ENCODE assay signal across 9 cellular contexts in the genomic region with DNA sequence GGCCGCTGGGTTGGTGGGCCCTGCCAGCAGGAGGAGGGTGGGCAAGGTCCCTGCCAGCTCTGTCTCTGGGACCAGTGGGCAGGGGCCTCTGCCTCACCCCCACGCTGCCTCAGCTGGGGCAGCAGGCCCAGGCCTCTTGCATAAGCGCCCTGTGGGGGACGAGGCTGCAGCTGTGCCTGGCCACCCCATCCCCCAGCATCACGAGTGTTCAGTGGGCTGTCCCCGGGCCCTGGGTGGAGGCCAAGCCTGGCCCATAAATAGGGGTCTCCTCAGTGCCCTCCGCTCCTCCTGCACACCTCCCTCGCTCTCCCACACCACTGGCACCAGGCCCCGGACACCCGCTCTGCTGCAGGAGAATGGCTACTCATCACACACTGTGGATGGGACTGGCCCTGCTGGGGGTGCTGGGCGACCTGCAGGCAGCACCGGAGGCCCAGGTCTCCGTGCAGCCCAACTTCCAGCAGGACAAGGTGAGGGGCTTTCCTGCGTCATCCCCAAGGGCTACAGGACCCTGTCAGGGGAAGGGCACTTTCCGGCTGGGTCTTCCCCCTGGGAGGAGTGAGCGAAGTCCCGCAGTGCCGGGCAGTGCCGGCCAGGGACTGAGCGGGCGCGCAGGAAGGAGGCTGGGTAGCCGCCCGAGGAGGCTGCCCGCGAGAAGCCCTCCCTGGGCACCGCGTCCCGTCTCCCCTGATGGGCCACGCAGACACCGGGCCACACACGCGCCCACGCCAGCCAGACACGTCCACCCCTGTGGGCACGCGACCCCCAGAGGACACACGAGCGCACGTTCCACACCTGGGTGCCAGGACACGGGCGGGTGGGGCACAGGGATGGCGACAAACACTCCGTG. TPM values are rescaled to one million over a fixed set of nuclear protein-coding genes. Genes with fewer than 3 reads are reported as not detected.
DNase-seq lines count a peak whose midpoint lies in the region; ATAC-seq and TF ChIP-seq lines count a peak whose summit lies in the region.
"Had no signal": no experiment of that assay in that cellular context is flagged by ENCODE, and none has a peak within 500 bp of the region (broad histone marks: within the 10 kb centered on the region; RNA-seq: fewer than 3 reads in every experiment).

Gene PTGDS, plus strand, starts transcription at position 282 of the 850 bp plus-strand sequence. Its CDS starts 75 bp downstream, at position 357.

- H3K9me3 ChIP-seq in heart left ventricle = no peaks in the 10 kb centered on the region

- TF ChIP-seq POLR2A in heart left ventricle (IDR thresholded peaks at IDR 0.05) = no peak

- H3K4me1 Mint-ChIP-seq in activated T-helper 17 cell treated with anti-CD3 and anti-CD28 coated beads, Interleukin-2, amount 50 U/mL, for 72 hours = no peaks in the 10 kb centered on the region
- H3K4me1 Mint-ChIP-seq in activated CD8-positive, alpha-beta T cell treated with anti-CD3 and anti-CD28 coated beads for 36 hours (ENCODE audit: low read depth) = peaks cover 20% of the 10 kb centered on the region

- no peaks in the 10 kb centered on the region for H3K9me3 Mint-ChIP-seq in activated T-helper 17 cell treated with anti-CD3 and anti-CD28 coated beads, Interleukin-2, amount 50 U/mL, for 72 hours
- H3K9me3 Mint-ChIP-seq in activated CD8-positive, alpha-beta T cell treated with anti-CD3 and anti-CD28 coated beads for 36 hours = no peaks in the 10 kb centered on the region

- CTCF ChIA-PET in activated CD8-positive, alpha-beta T cell treated with anti-CD3 and anti-CD28 coated beads for 36 hours (lab: Charles Lee) = interaction anchor here (0.9 to 4.5 kb wide), 5 partner anchors 11 to 189 kb away, joined by 3 to 24 read pairs (median 7); no protein-coding TSS in a partner anchor

- no peaks in the 10 kb centered on the region for H3K36me3 Mint-ChIP-seq in activated T-helper 17 cell treated with anti-CD3 and anti-CD28 coated beads, Interleukin-2, amount 50 U/mL, for 72 hours (ENCODE audit: low read depth)
- H3K36me3 Mint-ChIP-seq in activated CD8-positive, alpha-beta T cell treated with anti-CD3 and anti-CD28 coated beads for 36 hours (ENCODE audit: low read depth) = no peaks in the 10 kb centered on the region

- no peaks in the 10 kb centered on the region for H3K27me3 Mint-ChIP-seq in activated T-helper 17 cell treated with anti-CD3 and anti-CD28 coated beads, Interleukin-2, amount 50 U/mL, for 72 hours
- no peaks in the 10 kb centered on the region for H3K27me3 Mint-ChIP-seq in activated CD8-positive, alpha-beta T cell treated with anti-CD3 and anti-CD28 coated beads for 36 hours

- no peak within 1 kb of the TSS for H3K27ac Mint-ChIP-seq in activated T-helper 17 cell treated with anti-CD3 and anti-CD28 coated beads, Interleukin-2, amount 50 U/mL, for 72 hours
- no peak within 1 kb of the TSS for H3K27ac Mint-ChIP-seq in activated CD8-positive, alpha-beta T cell treated with anti-CD3 and anti-CD28 coated beads for 36 hours

- ATAC-seq in activated T-helper 17 cell treated with anti-CD3 and anti-CD28 coated beads, Interleukin-2, amount 50 U/mL, for 72 hours (replicated peaks) = no peak
- ATAC-seq in heart left ventricle = peak; percentile 34 to 67 (median 53)
- ATAC-seq in omental fat pad (ENCODE audit: low FRiP score) = no peak
- ATAC-seq in activated CD8-positive, alpha-beta T cell treated with anti-CD3 and anti-CD28 coated beads for 36 hours = no peak

- TF ChIP-seq CTCF in heart left ventricle (IDR thresholded peaks at IDR 0.05) = no peak
- no peak for TF ChIP-seq CTCF in omental fat pad (IDR thresholded peaks at IDR 0.05)
- no peak for TF ChIP-seq CTCF in activated CD8-positive, alpha-beta T cell treated with anti-CD3 and anti-CD28 coated beads for 36 hours (IDR thresholded peaks at IDR 0.05)

- WGBS in heart left ventricle, 4 donors = 15 to 30% (median 21%) methylated on average over 11 to 44 of the region's 44 CpGs

- peak within 1 kb of the TSS; percentile 37 to 73 (median 62) for H3K4me3 ChIP-seq in heart left ventricle

- no peaks in the 10 kb centered on the region for H3K36me3 ChIP-seq in heart left ventricle

- intact Hi-C loops in heart left ventricle (cut with DNase I) = loop anchor here in 3 of 10 donors (1.0 to 2.0 kb wide), 3 partner anchors 27 to 28 kb away; no protein-coding TSS in a partner anchor
- intact Hi-C loops in activated CD8-positive, alpha-beta T cell treated with anti-CD3 and anti-CD28 coated beads for 36 hours (cut with micrococcal nuclease) = no loop called here

- H3K4me3 Mint-ChIP-seq in activated T-helper 17 cell treated with anti-CD3 and anti-CD28 coated beads, Interleukin-2, amount 50 U/mL, for 72 hours = peak within 1 kb of the TSS; percentile 56
- no peak within 1 kb of the TSS for H3K4me3 Mint-ChIP-seq in activated CD8-positive, alpha-beta T cell treated with anti-CD3 and anti-CD28 coated beads for 36 hours

- H3K4me1 ChIP-seq in heart left ventricle = peaks cover 10 to 90% (median 61%) of the 10 kb centered on the region in 12 donors

- POLR2A ChIA-PET in activated CD8-positive, alpha-beta T cell treated with anti-CD3 and anti-CD28 coated beads for 36 hours (lab: Charles Lee) = interaction anchor here (1.2 to 1.3 kb wide), 2 partner anchors 13 to 47 kb away, joined by 3 to 5 read pairs; no protein-coding TSS in a partner anchor

- DNase-seq in AG08396 (ENCODE audit: low spot score) (peak; percentile 52), heart left ventricle (peak; percentile 77 to 93 (median 86)), omental fat pad (ENCODE audit: low spot score) (no peak), Kasumi-1 (lab: John Stamatoyannopoulos, UW) (no peak), T1000 (lab: John Stamatoyannopoulos, UW) (no peak)
- no peak for DNase-seq in activated CD8-positive, alpha-beta T cell treated with anti-CD3 and anti-CD28 coated beads for 36 hours
- DNase-seq in stimulated activated naive CD4-positive, alpha-beta T cell treated with Interleukin-2 at 50 U/mL for 16 hours (lab: John Stamatoyannopoulos, UW) = no peak

- peak within 1 kb of the TSS; percentile 57 to 98 (median 88) for H3K27ac ChIP-seq in heart left ventricle
- H3K27ac ChIP-seq: HL-60 had no signal

- H3K27me3 ChIP-seq in heart left ventricle = peaks cover 0 to 9% (median 0%) of the 10 kb centered on the region in 9 donors

RNA-seq across cellular contexts. Expression of gene PTGDS, which starts in this region (rescaled TPM):
- 1 to 10 TPM in 1 of 2 donors, not detected in 1; 1.3 TPM for total RNA-seq in activated T-helper 17 cell treated with anti-CD3 and anti-CD28 coated beads, Interleukin-2, amount 50 U/mL, for 72 hours
- total RNA-seq in heart left ventricle (1,000 to 10,000 TPM; 1,152 to 4,769 (median 3,109) TPM), omental fat pad (100 to 1,000 TPM in 2 of 4 donors, 10 to 100 TPM in 2; 76.9 to 173 (median 118) TPM)
- polyA plus RNA-seq in heart left ventricle = 1,000 to 10,000 TPM; 2,982 to 5,295 TPM
- not detected for total RNA-seq in activated CD8-positive, alpha-beta T cell treated with anti-CD3 and anti-CD28 coated beads for 36 hours

Comparison
In these comparisons a context has a peak if more than half of its experiments do, and no peak if none do; other contexts are left out.
1. RNA of gene PTGDS (total RNA-seq): 1,152 to 4,769 TPM in heart left ventricle and 76.9 to 173 TPM in omental fat pad; 1.3 TPM in activated T-helper 17 cell treated with anti-CD3 and anti-CD28 coated beads, Interleukin-2, amount 50 U/mL, for 72 hours and not detected in activated CD8-positive, alpha-beta T cell treated with anti-CD3 and anti-CD28 coated beads for 36 hours; every median in the first group is over 10 times any median in the second.
2. RNA of gene PTGDS (total RNA-seq): 1,152 to 4,769 TPM in heart left ventricle; 76.9 to 173 TPM in omental fat pad; every median in the first group is over 4 times any median in the second.
3. DNase-seq: peak in AG08396 (single experiment) and heart left ventricle (5 of 5); none in omental fat pad (single experiment), Kasumi-1 (0 of 2), activated CD8-positive, alpha-beta T cell treated with anti-CD3 and anti-CD28 coated beads for 36 hours (single experiment), stimulated activated naive CD4-positive, alpha-beta T cell treated with Interleukin-2 at 50 U/mL for 16 hours (single experiment) and T1000 (single experiment).
4. ATAC-seq: peak in heart left ventricle (4 of 4); none in activated T-helper 17 cell treated with anti-CD3 and anti-CD28 coated beads, Interleukin-2, amount 50 U/mL, for 72 hours (single experiment), omental fat pad (single experiment) and activated CD8-positive, alpha-beta T cell treated with anti-CD3 and anti-CD28 coated beads for 36 hours (single experiment).